Comparison of ENCODE assay signal across 17 cellular contexts in genomic region chr13:99227331-99227900, GRCh38. TPM values are rescaled to one million over a fixed set of nuclear protein-coding genes. Genes with fewer than 3 reads are reported as not detected.
DNase-seq lines count a peak whose midpoint lies in the region; ATAC-seq, FAIRE-seq and TF ChIP-seq lines count a peak whose summit lies in the region.
"Had no signal": no experiment of that assay in that cellular context is flagged by ENCODE, and none has a peak within 500 bp of the region (broad histone marks: within the 10 kb centered on the region; RNA-seq: fewer than 3 reads in every experiment).

No MANE protein-coding gene starts in this region.

- no peak for DNase-seq in activated naive CD4-positive, alpha-beta T cell treated with anti-CD3 and anti-CD28 coated beads for 36 hours
- DNase-seq in activated naive CD4-positive, alpha-beta T cell treated with anti-CD3 and anti-CD28 coated beads, Interleukin-2, amount 50 U/mL, for 16 hours: no peak
- no peak for DNase-seq in MM.1S
- no peak for DNase-seq in astrocyte (ENCODE audit: low read depth)
- no peak for DNase-seq in dermis blood vessel endothelial cell
- no peak for DNase-seq in colonic mucosa
- DNase-seq: DMS53; effector CD8-positive, alpha-beta T cell; foreskin fibroblast; NCI-H2081; NCI-H748 treated with DMSO at 0.1 percent for 48 hours had no signal

- H3K4me3 ChIP-seq in MM.1S (ENCODE audit: low read length): no peak overlapping the region
- H3K4me3 ChIP-seq in astrocyte (ENCODE audit: insufficient read depth, low read depth, low read length): no peak overlapping the region
- H3K4me3 ChIP-seq in colonic mucosa: no peak overlapping the region
- H3K4me3 ChIP-seq: ascending aorta, upper lobe of left lung had no signal

- H3K9me2 ChIP-seq in MM.1S (replicated peaks; ENCODE audit: insufficient read depth, low read length): no peaks in the 10 kb centered on the region

- H3K27me3 ChIP-seq in MM.1S (replicated peaks; ENCODE audit: insufficient read depth, low read length): 0 out of 2 replicates have a peak, but pooled peaks cover 3% of the 10 kb centered on the region
- no peaks in the 10 kb centered on the region for H3K27me3 ChIP-seq in astrocyte (ENCODE audit: insufficient read depth, low read length)
- no peaks in the 10 kb centered on the region for H3K27me3 ChIP-seq in colonic mucosa
- H3K27me3 ChIP-seq: ascending aorta, upper lobe of left lung had no signal

- H2AFZ ChIP-seq in MM.1S (ENCODE audit: low read length): no peak overlapping the region
- no peak overlapping the region for H2AFZ ChIP-seq in astrocyte (ENCODE audit: low read depth, low read length)

- peak overlapping the region; percentile 10 for H3K27ac Mint-ChIP-seq in activated naive CD4-positive, alpha-beta T cell treated with anti-CD3 and anti-CD28 coated beads for 36 hours
- peak overlapping the region; percentile 17 for H3K27ac Mint-ChIP-seq in astrocyte (ENCODE audit: unreplicated experiment)
- no peak overlapping the region for H3K27ac Mint-ChIP-seq in stimulated activated memory B cell treated with anti-CD40 and anti-IgM and Interleukin-4, amounts not matched to agents 10 μg/mL and 1 μg/mL and 100 μg/mL, for 72 hours
- H3K27ac Mint-ChIP-seq: mesothelial cell of epicardium had no signal

- H4K20me1 ChIP-seq in MM.1S (ENCODE audit: insufficient read depth, low read length): no peaks in the 10 kb centered on the region
- peaks cover 61% of the 10 kb centered on the region for H4K20me1 ChIP-seq in astrocyte (ENCODE audit: insufficient read depth, low read length)

- no peaks in the 10 kb centered on the region for H3K36me3 ChIP-seq in MM.1S (replicated peaks; ENCODE audit: insufficient read depth, low read length)
- H3K36me3 ChIP-seq in astrocyte (ENCODE audit: insufficient read depth, low read length): no peaks in the 10 kb centered on the region
- H3K36me3 ChIP-seq in colonic mucosa: no peaks in the 10 kb centered on the region
- H3K36me3 ChIP-seq: ascending aorta, upper lobe of left lung had no signal

- H3K79me2 ChIP-seq in MM.1S (ENCODE audit: low read length) (peaks cover 43% of the 10 kb centered on the region), astrocyte (ENCODE audit: insufficient read depth, low read length) (peaks cover 74% of the 10 kb centered on the region)

- no peaks in the 10 kb centered on the region for H3K27me3 Mint-ChIP-seq in activated naive CD4-positive, alpha-beta T cell treated with anti-CD3 and anti-CD28 coated beads for 36 hours (ENCODE audit: low read depth)
- H3K27me3 Mint-ChIP-seq in astrocyte (ENCODE audit: low read depth, unreplicated experiment): no peaks in the 10 kb centered on the region
- H3K27me3 Mint-ChIP-seq in stimulated activated memory B cell treated with anti-CD40 and anti-IgM and Interleukin-4, amounts not matched to agents 10 μg/mL and 1 μg/mL and 100 μg/mL, for 72 hours: no peaks in the 10 kb centered on the region

- no peak overlapping the region for H3K4me3 Mint-ChIP-seq in activated naive CD4-positive, alpha-beta T cell treated with anti-CD3 and anti-CD28 coated beads for 36 hours
- no peak overlapping the region for H3K4me3 Mint-ChIP-seq in astrocyte (ENCODE audit: unreplicated experiment)
- H3K4me3 Mint-ChIP-seq in stimulated activated memory B cell treated with anti-CD40 and anti-IgM and Interleukin-4, amounts not matched to agents 10 μg/mL and 1 μg/mL and 100 μg/mL, for 72 hours: peak overlapping the region; percentile 3
- H3K4me3 Mint-ChIP-seq: mesothelial cell of epicardium had no signal

- H3K36me3 Mint-ChIP-seq in activated naive CD4-positive, alpha-beta T cell treated with anti-CD3 and anti-CD28 coated beads for 36 hours (ENCODE audit: low read depth): no peaks in the 10 kb centered on the region
- peaks cover 2% of the 10 kb centered on the region for H3K36me3 Mint-ChIP-seq in astrocyte (ENCODE audit: low read depth, unreplicated experiment)
- H3K36me3 Mint-ChIP-seq in stimulated activated memory B cell treated with anti-CD40 and anti-IgM and Interleukin-4, amounts not matched to agents 10 μg/mL and 1 μg/mL and 100 μg/mL, for 72 hours: peaks cover 15% of the 10 kb centered on the region

- FAIRE-seq in astrocyte (lab: Jason Lieb, UNC): no peak

- no peak overlapping the region for H3K27ac ChIP-seq in MM.1S (ENCODE audit: low read length)
- H3K27ac ChIP-seq in astrocyte (ENCODE audit: low read depth, low read length): no peak overlapping the region
- H3K27ac ChIP-seq in colonic mucosa: no peak overlapping the region
- H3K27ac ChIP-seq: KMS-11, upper lobe of left lung had no signal

- peak overlapping the region; percentile 90; the same call in 1 of the 2 replicates for H3K4me2 ChIP-seq in MM.1S (ENCODE audit: low read depth, low read length)
- H3K4me2 ChIP-seq in astrocyte (ENCODE audit: low read length): no peak overlapping the region
- H3K4me2 ChIP-seq: KMS-11 had no signal

- peaks cover 83% of the 10 kb centered on the region for H3K4me1 Mint-ChIP-seq in activated naive CD4-positive, alpha-beta T cell treated with anti-CD3 and anti-CD28 coated beads for 36 hours (ENCODE audit: low read depth)
- H3K4me1 Mint-ChIP-seq in astrocyte (ENCODE audit: low read depth, unreplicated experiment): peaks cover 39% of the 10 kb centered on the region
- H3K4me1 Mint-ChIP-seq in stimulated activated memory B cell treated with anti-CD40 and anti-IgM and Interleukin-4, amounts not matched to agents 10 μg/mL and 1 μg/mL and 100 μg/mL, for 72 hours: peaks cover 74% of the 10 kb centered on the region

- H3K9me3 Mint-ChIP-seq in activated naive CD4-positive, alpha-beta T cell treated with anti-CD3 and anti-CD28 coated beads for 36 hours: no peaks in the 10 kb centered on the region
- no peaks in the 10 kb centered on the region for H3K9me3 Mint-ChIP-seq in astrocyte (ENCODE audit: unreplicated experiment)
- H3K9me3 Mint-ChIP-seq in stimulated activated memory B cell treated with anti-CD40 and anti-IgM and Interleukin-4, amounts not matched to agents 10 μg/mL and 1 μg/mL and 100 μg/mL, for 72 hours: peaks cover 5% of the 10 kb centered on the region

- CTCF ChIA-PET in activated naive CD4-positive, alpha-beta T cell treated with anti-CD3 and anti-CD28 coated beads for 36 hours (lab: Charles Lee): interaction anchor here (0.6 to 0.9 kb wide), 3 partner anchors 31 to 38 kb away, joined by 3 to 5 read pairs (median 5); partner anchors contain the start of gene GPR18

- intact Hi-C loops in activated naive CD4-positive, alpha-beta T cell treated with anti-CD3 and anti-CD28 coated beads for 36 hours (cut with micrococcal nuclease): no loop called here
- intact Hi-C loops in colonic mucosa (cut with DNase I): no loop called here

- peaks cover 15% of the 10 kb centered on the region for H3F3A ChIP-seq in MM.1S (ENCODE audit: insufficient read depth, low read length)

- H3K4me1 ChIP-seq in MM.1S (ENCODE audit: low read length) (peaks cover 22% of the 10 kb centered on the region), astrocyte (ENCODE audit: insufficient read depth, low read length) (peaks cover 19% of the 10 kb centered on the region), colonic mucosa (no peaks in the 10 kb centered on the region)

- H3K9ac ChIP-seq in MM.1S (ENCODE audit: low read length): no peak overlapping the region
- H3K9ac ChIP-seq in astrocyte (ENCODE audit: low read length): no peak overlapping the region
- no peak overlapping the region for H3K9ac ChIP-seq in colonic mucosa (ENCODE audit: low read depth in 2 of 2, low read length in 2 of 2)
- H3K9ac ChIP-seq: KMS-11 had no signal

- H3K9me3 ChIP-seq in MM.1S (replicated peaks; ENCODE audit: insufficient read depth, low read length) (no peaks in the 10 kb centered on the region), astrocyte (ENCODE audit: insufficient read depth, low read depth, low read length) (no peaks in the 10 kb centered on the region), colonic mucosa (no peaks in the 10 kb centered on the region)
- H3K9me3 ChIP-seq: ascending aorta, upper lobe of left lung had no signal

- no peak for TF ChIP-seq CTCF in MM.1S (IDR thresholded peaks at IDR 0.05; ENCODE audit: low read length)
- TF ChIP-seq CTCF in astrocyte (IDR thresholded peaks at IDR 0.05; ENCODE audit: insufficient read depth, low read depth, low read length): no peak
- TF ChIP-seq CTCF in colonic mucosa (IDR thresholded peaks at IDR 0.05): no peak

- ATAC-seq in stimulated activated memory B cell treated with anti-CD40 and anti-IgM and Interleukin-4, amounts not matched to agents 10 μg/mL and 1 μg/mL and 100 μg/mL, for 72 hours: no peak
- no peak for ATAC-seq in GM19351 (IDR thresholded peaks at IDR 0.05; ENCODE audit: unreplicated experiment)

RNA-seq across cellular contexts. Expression of gene UBAC2, which starts 26.8 kb away (rescaled TPM):
- 10 to 100 TPM; 43.4 to 44.9 TPM for total RNA-seq in activated naive CD4-positive, alpha-beta T cell treated with anti-CD3 and anti-CD28 coated beads for 36 hours
- total RNA-seq in astrocyte (61.0 and 64.8 TPM in 2 replicates), dermis blood vessel endothelial cell (48.8 and 57.3 TPM in 2 replicates), colonic mucosa (10 to 100 TPM; 67.6 to 88.4 TPM)

RNA-seq across cellular contexts. Expression of gene GPR18, which starts 30.8 kb away (rescaled TPM):
- total RNA-seq in activated naive CD4-positive, alpha-beta T cell treated with anti-CD3 and anti-CD28 coated beads for 36 hours: 1 to 10 TPM; 2.4 TPM
- total RNA-seq in astrocyte: 0.59 and 1.8 TPM in 2 replicates
- not detected in 2 replicates for total RNA-seq in dermis blood vessel endothelial cell
- total RNA-seq in colonic mucosa: under 1 TPM in 1 of 2 donors, not detected in 1; 0.35 TPM
- total RNA-seq: ascending aorta, mesothelial cell of epicardium had no signal
